Comparison of ENCODE assay signal across 8 cellular contexts in genomic region chr2:160224060-160224459, GRCh38. TPM values are rescaled to one million over a fixed set of nuclear protein-coding genes. Genes with fewer than 3 reads are reported as not detected.
DNase-seq lines count a peak whose midpoint lies in the region; ATAC-seq and TF ChIP-seq lines count a peak whose summit lies in the region.

No MANE protein-coding gene starts in this region.

- ATAC-seq in GM18519 (IDR thresholded peaks at IDR 0.05; ENCODE audit: low FRiP score, unreplicated experiment) (peak; percentile 96), HG02884 (IDR thresholded peaks at IDR 0.05; ENCODE audit: unreplicated experiment) (peak; percentile 95)
- peak; percentile 83 for ATAC-seq in stimulated activated effector memory CD8-positive, alpha-beta T cell treated with anti-CD3 and anti-CD28 coated beads, Interleukin-12 subunit alpha, Interleukin-12 subunit beta, amount 100 ng/mL, for 72 hours

- intact Hi-C loops in A673 (cut with micrococcal nuclease; ENCODE audit: unreplicated experiment) = no loop called here

- DNase-seq in A673 (ENCODE audit: low spot score) = peak; percentile 77
- peak; percentile 60 to 78 for DNase-seq in SJCRH30
- DNase-seq in epithelial cell of prostate (ENCODE audit: low read depth, low spot score) = peak; percentile 87
- peak in 1 of 2 donors; percentile 67 for DNase-seq in stimulated activated effector memory CD8-positive, alpha-beta T cell treated with anti-CD3 and anti-CD28 coated beads, Interleukin-12 subunit alpha, Interleukin-12 subunit beta, amount 100 ng/mL, for 72 hours (ENCODE audit: low spot score in 2 of 2)
- DNase-seq in ecto neural progenitor cell (ENCODE audit: low spot score) = no peak
- no peak for DNase-seq in activated CD8-positive, alpha-beta memory T cell treated with anti-CD3 and anti-CD28 coated beads, Interleukin-2, amount 50 U/mL, for 48 hours

- H3K27ac Mint-ChIP-seq in stimulated activated effector memory CD8-positive, alpha-beta T cell treated with anti-CD3 and anti-CD28 coated beads, Interleukin-12 subunit alpha, Interleukin-12 subunit beta, amount 100 ng/mL, for 72 hours = peak overlapping the region; percentile 46

- H3K27me3 ChIP-seq in A673 (replicated peaks; ENCODE audit: insufficient read depth, low read depth, low read length, poor library complexity) = no peaks in the 10 kb centered on the region
- H3K27me3 ChIP-seq in SJCRH30 = no peaks in the 10 kb centered on the region

- no peak overlapping the region for H3K4me3 ChIP-seq in A673 (ENCODE audit: low read depth, low read length, poor library complexity, severe bottlenecking)
- H3K4me3 ChIP-seq in SJCRH30 = no peak overlapping the region

- no peaks in the 10 kb centered on the region for H3K9me3 ChIP-seq in A673 (ENCODE audit: low read depth, low read length, poor library complexity, severe bottlenecking)
- no peaks in the 10 kb centered on the region; the same call in 1 of the 2 replicates for H3K9me3 ChIP-seq in SJCRH30 (replicated peaks)

- CTCF ChIA-PET in A673 (lab: Charles Lee) = interaction anchor here (0.6 kb wide), 1 partner anchor 746 kb away, joined by 3 read pairs; no protein-coding TSS in a partner anchor

- no peaks in the 10 kb centered on the region for H3K36me3 ChIP-seq in A673 (ENCODE audit: insufficient read depth, low read length, poor library complexity, severe bottlenecking)
- H3K36me3 ChIP-seq in SJCRH30 = no peaks in the 10 kb centered on the region

- peak overlapping the region; percentile 46 for H3K4me3 Mint-ChIP-seq in stimulated activated effector memory CD8-positive, alpha-beta T cell treated with anti-CD3 and anti-CD28 coated beads, Interleukin-12 subunit alpha, Interleukin-12 subunit beta, amount 100 ng/mL, for 72 hours

- H3K9me3 Mint-ChIP-seq in stimulated activated effector memory CD8-positive, alpha-beta T cell treated with anti-CD3 and anti-CD28 coated beads, Interleukin-12 subunit alpha, Interleukin-12 subunit beta, amount 100 ng/mL, for 72 hours = no peaks in the 10 kb centered on the region

- H3K36me3 Mint-ChIP-seq in stimulated activated effector memory CD8-positive, alpha-beta T cell treated with anti-CD3 and anti-CD28 coated beads, Interleukin-12 subunit alpha, Interleukin-12 subunit beta, amount 100 ng/mL, for 72 hours = no peaks in the 10 kb centered on the region

- POLR2A ChIA-PET in A673 (lab: Charles Lee; ENCODE audit: low non-redundant PET) = no interaction called here

- TF ChIP-seq CTCF in A673 (conservative IDR thresholded peaks at IDR 0.05; ENCODE audit: low read depth, low read length) = no peak

- no TSS peak for BruUV-seq in A673 (replicated peaks; lab: Mats Ljungman, UMichigan)

- H3K4me1 Mint-ChIP-seq in stimulated activated effector memory CD8-positive, alpha-beta T cell treated with anti-CD3 and anti-CD28 coated beads, Interleukin-12 subunit alpha, Interleukin-12 subunit beta, amount 100 ng/mL, for 72 hours = peaks cover 61% of the 10 kb centered on the region

- H3K27ac ChIP-seq in A673 (ENCODE audit: low read depth, low read length, poor library complexity, severe bottlenecking) (no peak overlapping the region), SJCRH30 (peak overlapping the region; percentile 53), epithelial cell of prostate (peak overlapping the region; percentile 96)

- peaks cover 29% of the 10 kb centered on the region for H3K4me1 ChIP-seq in A673 (ENCODE audit: insufficient read depth, low read length, poor library complexity, severe bottlenecking)
- H3K4me1 ChIP-seq in SJCRH30 = peaks cover 59% of the 10 kb centered on the region

RNA-seq across cellular contexts. Expression of gene ITGB6, which starts 24.0 kb away (rescaled TPM):
- total RNA-seq in A673 (2021) = not detected in 2 replicates
- total RNA-seq in SJCRH30 (2014; rRNA removed; shearing (Covaris generic)) = 3.7 and 3.8 TPM in 2 replicates

Comparison
In these comparisons a context has a peak if more than half of its experiments do, and no peak if none do; other contexts are left out.
1. DNase-seq: peak in A673 (single experiment), SJCRH30 (2 of 2) and epithelial cell of prostate (single experiment); none in ecto neural progenitor cell (single experiment) and activated CD8-positive, alpha-beta memory T cell treated with anti-CD3 and anti-CD28 coated beads, Interleukin-2, amount 50 U/mL, for 48 hours (single experiment).
2. Peak in every context shown above with its lines, with median percentiles within 50 percentile points of each other: ATAC-seq.